Comparison of ENCODE assay signal across 22 cellular contexts in the genomic region with DNA sequence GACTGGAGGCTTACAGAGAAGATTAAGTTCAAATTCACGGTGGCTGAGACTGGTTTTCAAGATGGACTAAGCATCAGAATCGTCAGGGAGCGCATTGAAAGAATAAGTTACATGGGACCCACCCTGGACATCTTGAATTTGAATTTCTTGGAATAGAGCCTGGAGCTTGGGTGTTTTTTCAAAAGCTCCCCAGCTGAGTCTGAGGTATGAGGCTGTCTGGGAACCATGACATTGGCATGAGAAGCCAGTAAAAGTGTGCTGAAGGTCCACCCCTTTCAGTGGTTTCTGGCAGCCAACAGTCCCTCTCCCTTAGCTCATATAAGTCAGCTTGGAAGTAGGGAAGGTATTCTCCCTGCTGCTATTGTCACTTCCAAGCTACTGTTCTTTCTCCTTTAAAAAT.
DNase-seq lines count a peak whose midpoint lies in the region; ATAC-seq, FAIRE-seq and TF ChIP-seq lines count a peak whose summit lies in the region.
"Had no signal": no experiment of that assay in that cellular context is flagged by ENCODE, and none has a peak within 500 bp of the region (broad histone marks: within the 10 kb centered on the region; RNA-seq: fewer than 3 reads in every experiment).

No MANE protein-coding gene starts in this region.

- H3K4me2 ChIP-seq in GM23248 (ENCODE audit: unreplicated experiment) (no peak overlapping the region), astrocyte (ENCODE audit: low read length) (no peak overlapping the region), keratinocyte (ENCODE audit: control insufficient read depth, extremely low read depth, insufficient read depth, low read depth, low read length) (no peak overlapping the region), osteoblast (ENCODE audit: insufficient read depth, low read length) (no peak overlapping the region)

- no peak overlapping the region for H3K4me3 Mint-ChIP-seq in astrocyte (ENCODE audit: unreplicated experiment)
- H3K4me3 Mint-ChIP-seq: CD4-positive, CD25-positive, alpha-beta regulatory T cell; CD8-positive, alpha-beta memory T cell had no signal

- 58% methylated on average over 3 of the region's 3 CpGs for WGBS in GM23248 (ENCODE audit: low coverage in 1 of 2, low lambda C conversion rate in 2 of 2, missing lambda C conversion rate in 2 of 2), 2 experiments
- WGBS in adrenal gland, 4 donors, result 88 to 98% (median 94%) methylated on average over 3 of the region's 3 CpGs

- H2AFZ ChIP-seq in GM23248 (no peak overlapping the region), astrocyte (ENCODE audit: low read depth, low read length) (no peak overlapping the region), keratinocyte (ENCODE audit: control insufficient read depth, low read length) (no peak overlapping the region), osteoblast (ENCODE audit: low read length) (no peak overlapping the region)

- no peak overlapping the region for H3K27ac Mint-ChIP-seq in astrocyte (ENCODE audit: unreplicated experiment)
- H3K27ac Mint-ChIP-seq: CD4-positive, CD25-positive, alpha-beta regulatory T cell; CD8-positive, alpha-beta memory T cell had no signal

- H3K79me2 ChIP-seq in GM23248 (ENCODE audit: insufficient read depth), result no peaks in the 10 kb centered on the region
- no peaks in the 10 kb centered on the region for H3K79me2 ChIP-seq in astrocyte (ENCODE audit: insufficient read depth, low read length)
- H3K79me2 ChIP-seq in keratinocyte (ENCODE audit: control insufficient read depth, insufficient read depth, low read length), result no peaks in the 10 kb centered on the region
- H3K79me2 ChIP-seq in osteoblast (ENCODE audit: insufficient read depth, low read length), result no peaks in the 10 kb centered on the region

- peak; percentile 8 for DNase-seq in GM23248
- peak; percentile 31 for DNase-seq in astrocyte (ENCODE audit: low read depth)
- no peak for DNase-seq in keratinocyte (ENCODE audit: low read depth, low spot score)
- DNase-seq in osteoblast (ENCODE audit: insufficient read length, low spot score, missing footprints), result no peak
- DNase-seq in adrenal gland, result no peak
- DNase-seq: ACHN; BE2C; C1 segment of cervical spinal cord; CD4-positive, CD25-positive, alpha-beta regulatory T cell; CD8-positive, alpha-beta memory T cell; COR-L47; DMS 273 treated with DMSO at 0.1 percent for 48 hours; DMS53; DND-41; GDM1 had no signal

- H3F3A ChIP-seq in GM23248 (ENCODE audit: insufficient read depth), result no peaks in the 10 kb centered on the region

- H3K9me3 Mint-ChIP-seq in astrocyte (ENCODE audit: unreplicated experiment), result no peaks in the 10 kb centered on the region

- H3K4me3 ChIP-seq in GM23248 (no peak overlapping the region), astrocyte (ENCODE audit: insufficient read depth, low read depth, low read length) (no peak overlapping the region), keratinocyte (ENCODE audit: control insufficient read depth in 2 of 3, extremely low read depth in 1 of 3, insufficient read depth in 2 of 3, low read depth in 1 of 3, low read length in 3 of 3) (no peak overlapping the region), osteoblast (ENCODE audit: insufficient read depth, low read length) (no peak overlapping the region), adrenal gland (no peak overlapping the region)
- H3K4me3 ChIP-seq: HAP-1 had no signal

- H3K9me3 ChIP-seq in GM23248 (ENCODE audit: low read depth) (no peaks in the 10 kb centered on the region), astrocyte (ENCODE audit: insufficient read depth, low read depth, low read length) (no peaks in the 10 kb centered on the region), keratinocyte (ENCODE audit: control insufficient read depth, low read depth, low read length) (no peaks in the 10 kb centered on the region), osteoblast (ENCODE audit: low read depth, low read length) (no peaks in the 10 kb centered on the region), adrenal gland (replicated peaks in 1 of 3) (no peaks in the 10 kb centered on the region)
- H3K9me3 ChIP-seq: BE2C, HAP-1 had no signal

- H4K20me1 ChIP-seq in GM23248 (ENCODE audit: insufficient read depth) (no peaks in the 10 kb centered on the region), astrocyte (ENCODE audit: insufficient read depth, low read length) (no peaks in the 10 kb centered on the region), keratinocyte (ENCODE audit: control insufficient read depth, extremely low read depth, insufficient read depth, low read length) (no peaks in the 10 kb centered on the region), osteoblast (ENCODE audit: insufficient read depth, low read length) (no peaks in the 10 kb centered on the region)

- in situ Hi-C loops in GM23248 (cut with MboI), result no loop called here

- H3K27ac ChIP-seq in GM23248, result no peak overlapping the region
- no peak overlapping the region for H3K27ac ChIP-seq in astrocyte (ENCODE audit: low read depth, low read length)
- H3K27ac ChIP-seq in keratinocyte (ENCODE audit: control insufficient read depth, insufficient read depth, low read length), result no peak overlapping the region
- H3K27ac ChIP-seq in osteoblast (ENCODE audit: low read depth, low read length), result no peak overlapping the region
- H3K27ac ChIP-seq in adrenal gland, result no peak overlapping the region
- H3K27ac ChIP-seq: HL-60 had no signal

- no peak for FAIRE-seq in astrocyte (lab: Jason Lieb, UNC)
- FAIRE-seq in keratinocyte (lab: Jason Lieb, UNC), result peak; percentile 13
- FAIRE-seq: A204.1, GM12892, GM18507 had no signal

- H3K36me3 Mint-ChIP-seq in astrocyte (ENCODE audit: low read depth, unreplicated experiment), result no peaks in the 10 kb centered on the region
- H3K36me3 Mint-ChIP-seq: CD4-positive, CD25-positive, alpha-beta regulatory T cell; CD8-positive, alpha-beta memory T cell had no signal

- H3K36me3 ChIP-seq in GM23248 (ENCODE audit: low read depth) (no peaks in the 10 kb centered on the region), astrocyte (ENCODE audit: insufficient read depth, low read length) (no peaks in the 10 kb centered on the region), keratinocyte (ENCODE audit: control insufficient read depth in 2 of 2, extremely low read depth in 1 of 2, insufficient read depth in 2 of 2, low read length in 2 of 2) (no peaks in the 10 kb centered on the region), osteoblast (ENCODE audit: insufficient read depth, low read length) (no peaks in the 10 kb centered on the region), adrenal gland (replicated peaks in 1 of 2) (no peaks in the 10 kb centered on the region)
- H3K36me3 ChIP-seq: BE2C, HAP-1 had no signal

- no peaks in the 10 kb centered on the region for H3K4me1 ChIP-seq in GM23248 (ENCODE audit: insufficient read depth)
- no peaks in the 10 kb centered on the region for H3K4me1 ChIP-seq in astrocyte (ENCODE audit: insufficient read depth, low read length)
- peaks cover 3% of the 10 kb centered on the region for H3K4me1 ChIP-seq in keratinocyte (ENCODE audit: control insufficient read depth, extremely low read depth, insufficient read depth, low read length)
- H3K4me1 ChIP-seq in osteoblast (ENCODE audit: insufficient read depth, low read length), result no peaks in the 10 kb centered on the region
- H3K4me1 ChIP-seq in adrenal gland (replicated peaks in 1 of 2), result peaks cover 5 to 9% of the 10 kb centered on the region in 2 donors
- H3K4me1 ChIP-seq: BE2C, HAP-1 had no signal

- ATAC-seq in HG03039 (IDR thresholded peaks at IDR 0.05; ENCODE audit: unreplicated experiment) (no peak), GM18858 (IDR thresholded peaks at IDR 0.05; ENCODE audit: unreplicated experiment) (no peak)

- intact Hi-C loops in adrenal gland (cut with DNase I), result no loop called here

- peaks cover 13% of the 10 kb centered on the region for H3K4me1 Mint-ChIP-seq in astrocyte (ENCODE audit: low read depth, unreplicated experiment)
- H3K4me1 Mint-ChIP-seq: CD4-positive, CD25-positive, alpha-beta regulatory T cell; CD8-positive, alpha-beta memory T cell had no signal

- TF ChIP-seq POLR2A in adrenal gland (IDR thresholded peaks at IDR 0.05), result no peak

- no peaks in the 10 kb centered on the region for H3K9me2 ChIP-seq in GM23248 (ENCODE audit: insufficient read depth)

- H3K27me3 ChIP-seq in GM23248 (replicated peaks; ENCODE audit: insufficient read depth) (no peaks in the 10 kb centered on the region), astrocyte (ENCODE audit: insufficient read depth, low read length) (no peaks in the 10 kb centered on the region), keratinocyte (ENCODE audit: control insufficient read depth, extremely low read depth, insufficient read depth, low read length) (no peaks in the 10 kb centered on the region), osteoblast (ENCODE audit: insufficient read depth, low read length) (no peaks in the 10 kb centered on the region), adrenal gland (no peaks in the 10 kb centered on the region)
- H3K27me3 ChIP-seq: BE2C had no signal

- no peak for TF ChIP-seq CTCF in astrocyte (IDR thresholded peaks at IDR 0.05; ENCODE audit: insufficient read depth, low read depth, low read length)
- TF ChIP-seq CTCF in keratinocyte (optimal IDR thresholded peaks at IDR 0.05 in 1 of 3, IDR thresholded peaks at IDR 0.05 in 1 of 3, conservative IDR thresholded peaks at IDR 0.05 in 1 of 3; ENCODE audit: extremely low read depth in 1 of 3, insufficient read depth in 2 of 3, low read length in 3 of 3), result no peak
- TF ChIP-seq CTCF in osteoblast (IDR thresholded peaks at IDR 0.05; ENCODE audit: extremely low read depth, low read depth, low read length), result no peak
- TF ChIP-seq CTCF in adrenal gland (IDR thresholded peaks at IDR 0.05), result no peak

- H3K27me3 Mint-ChIP-seq in astrocyte (ENCODE audit: low read depth, unreplicated experiment), result no peaks in the 10 kb centered on the region

- dilution Hi-C loops in keratinocyte (cut with MboI; ENCODE audit: extremely low pct_ligation_motif_present, low sequenced_read_pairs), result no loop called here

- no peaks in the 10 kb centered on the region for H3K9me1 ChIP-seq in keratinocyte (ENCODE audit: control insufficient read depth, extremely low read depth, insufficient read depth, low read length)

- H3K9ac ChIP-seq in GM23248 (no peak overlapping the region), astrocyte (ENCODE audit: low read length) (no peak overlapping the region), keratinocyte (ENCODE audit: control insufficient read depth, extremely low read depth, insufficient read depth, low read length) (no peak overlapping the region)

Comparison
In these comparisons a context has a peak if more than half of its experiments do, and no peak if none do; other contexts are left out.
1. DNase-seq: peak in GM23248 (single experiment) and astrocyte (single experiment); none in keratinocyte (single experiment), osteoblast (single experiment) and adrenal gland (0 of 7).